20 cellular contexts compared by ENCODE assay signal in the genomic region with DNA sequence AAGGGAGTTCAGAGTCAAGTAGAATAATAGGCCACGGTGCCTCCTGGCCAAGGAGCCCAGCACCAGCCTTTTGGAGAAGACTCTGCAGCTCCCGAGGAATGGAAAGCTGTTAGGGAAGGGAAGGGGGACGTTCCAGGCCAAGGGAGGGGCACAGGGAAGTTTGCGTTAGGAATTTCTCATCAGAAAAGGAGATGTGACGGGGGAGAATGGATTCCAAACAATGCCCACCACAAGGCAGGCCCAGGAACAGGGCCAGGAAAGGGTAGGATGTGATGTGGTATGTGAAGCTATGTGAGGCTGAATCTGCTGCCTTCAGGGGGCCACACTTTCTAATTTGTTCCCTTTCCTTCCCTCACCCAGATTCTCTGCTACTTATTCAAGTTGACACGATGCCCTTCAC. TPM values are rescaled to one million over a fixed set of nuclear protein-coding genes. Genes with fewer than 3 reads are reported as not detected.
DNase-seq lines count a peak whose midpoint lies in the region; ATAC-seq and TF ChIP-seq lines count a peak whose summit lies in the region.
"Had no signal": no experiment of that assay in that cellular context is flagged by ENCODE, and none has a peak within 500 bp of the region (broad histone marks: within the 10 kb centered on the region; RNA-seq: fewer than 3 reads in every experiment).

No MANE protein-coding gene starts in this region.

- H3K9me3 Mint-ChIP-seq in CD4-positive, CD25-positive, alpha-beta regulatory T cell = no peaks in the 10 kb centered on the region
- H3K9me3 Mint-ChIP-seq in WTC11 = no peaks in the 10 kb centered on the region
- H3K9me3 Mint-ChIP-seq in memory B cell = no peaks in the 10 kb centered on the region
- H3K9me3 Mint-ChIP-seq in stimulated activated effector memory CD8-positive, alpha-beta T cell treated with anti-CD3 and anti-CD28 coated beads, Interleukin-12 subunit alpha, Interleukin-12 subunit beta, amount 100 ng/mL, for 72 hours = no peaks in the 10 kb centered on the region
- no peaks in the 10 kb centered on the region for H3K9me3 Mint-ChIP-seq in activated naive CD4-positive, alpha-beta T cell treated with anti-CD3 and anti-CD28 coated beads for 36 hours
- H3K9me3 Mint-ChIP-seq in activated CD4-positive, alpha-beta memory T cell treated with anti-CD3 and anti-CD28 coated beads for 36 hours = no peaks in the 10 kb centered on the region
- H3K9me3 Mint-ChIP-seq: CD8-positive, alpha-beta T cell; GM23338; HFFc6 had no signal

- H3K9me3 ChIP-seq in CD4-positive, CD25-positive, alpha-beta regulatory T cell (ENCODE audit: control insufficient read depth in 2 of 2, low read length in 2 of 2) = no peaks in the 10 kb centered on the region

- H3K27ac Mint-ChIP-seq in CD4-positive, CD25-positive, alpha-beta regulatory T cell = peak overlapping the region in 2 of 3 donors; percentile 79 to 83
- H3K27ac Mint-ChIP-seq in WTC11 (0 out of 2 replicates have a peak overlapping the region, but pooled peaks have one; percentile 30), memory B cell (peak overlapping the region; percentile 32)
- peak overlapping the region; percentile 40 for H3K27ac Mint-ChIP-seq in stimulated activated effector memory CD8-positive, alpha-beta T cell treated with anti-CD3 and anti-CD28 coated beads, Interleukin-12 subunit alpha, Interleukin-12 subunit beta, amount 100 ng/mL, for 72 hours
- no peak overlapping the region for H3K27ac Mint-ChIP-seq in activated naive CD4-positive, alpha-beta T cell treated with anti-CD3 and anti-CD28 coated beads for 36 hours
- H3K27ac Mint-ChIP-seq in activated CD4-positive, alpha-beta memory T cell treated with anti-CD3 and anti-CD28 coated beads for 36 hours = no peak overlapping the region
- H3K27ac Mint-ChIP-seq: B cell; CD8-positive, alpha-beta T cell; GM23338; HFFc6 had no signal

- POLR2A ChIA-PET in WTC11 (lab: Charles Lee) = no interaction called here
- POLR2A ChIA-PET in activated CD4-positive, alpha-beta memory T cell treated with anti-CD3 and anti-CD28 coated beads for 36 hours (lab: Charles Lee) = interaction anchor here (0.7 kb wide), 1 partner anchor 561 kb away, joined by 3 read pairs; no protein-coding TSS in a partner anchor

- no peak for TF ChIP-seq CTCF in WTC11 (IDR thresholded peaks at IDR 0.05)

- H3K4me3 ChIP-seq in CD4-positive, CD25-positive, alpha-beta regulatory T cell (ENCODE audit: low read depth, low read length) = no peak overlapping the region
- H3K4me3 ChIP-seq: GM23338 had no signal

- H3K27me3 ChIP-seq in CD4-positive, CD25-positive, alpha-beta regulatory T cell (ENCODE audit: control insufficient read depth, insufficient read depth, low read length) = no peaks in the 10 kb centered on the region

- peaks cover 0 to 5% (median 3%) of the 10 kb centered on the region in 4 donors for H3K4me1 Mint-ChIP-seq in CD4-positive, CD25-positive, alpha-beta regulatory T cell
- H3K4me1 Mint-ChIP-seq in WTC11 (no peaks in the 10 kb centered on the region), memory B cell (peaks cover 3% of the 10 kb centered on the region)
- H3K4me1 Mint-ChIP-seq in stimulated activated effector memory CD8-positive, alpha-beta T cell treated with anti-CD3 and anti-CD28 coated beads, Interleukin-12 subunit alpha, Interleukin-12 subunit beta, amount 100 ng/mL, for 72 hours = peaks cover 23% of the 10 kb centered on the region
- peaks cover 2% of the 10 kb centered on the region for H3K4me1 Mint-ChIP-seq in activated naive CD4-positive, alpha-beta T cell treated with anti-CD3 and anti-CD28 coated beads for 36 hours (ENCODE audit: low read depth)
- H3K4me1 Mint-ChIP-seq in activated CD4-positive, alpha-beta memory T cell treated with anti-CD3 and anti-CD28 coated beads for 36 hours (ENCODE audit: low read depth) = peaks cover 2% of the 10 kb centered on the region
- H3K4me1 Mint-ChIP-seq: GM23338 had no signal

- CTCF ChIA-PET in WTC11 (lab: Charles Lee) = interaction anchor here (1.5 to 1.8 kb wide), 2 partner anchors 13 to 17 kb away, joined by 5 to 7 read pairs; no protein-coding TSS in a partner anchor
- CTCF ChIA-PET in activated naive CD4-positive, alpha-beta T cell treated with anti-CD3 and anti-CD28 coated beads for 36 hours (lab: Charles Lee) = no interaction called here
- CTCF ChIA-PET in activated CD4-positive, alpha-beta memory T cell treated with anti-CD3 and anti-CD28 coated beads for 36 hours (lab: Charles Lee) = no interaction called here

- intact Hi-C loops in activated naive CD4-positive, alpha-beta T cell treated with anti-CD3 and anti-CD28 coated beads for 36 hours (cut with micrococcal nuclease) = no loop called here
- intact Hi-C loops in activated CD4-positive, alpha-beta memory T cell treated with anti-CD3 and anti-CD28 coated beads for 36 hours (cut with micrococcal nuclease) = no loop called here

- DNase-seq in CD4-positive, CD25-positive, alpha-beta regulatory T cell = no peak
- DNase-seq in WTC11 (ENCODE audit: low spot score) = no peak
- DNase-seq in memory B cell (ENCODE audit: low spot score in 2 of 2) = no peak
- no peak for DNase-seq in stimulated activated effector memory CD8-positive, alpha-beta T cell treated with anti-CD3 and anti-CD28 coated beads, Interleukin-12 subunit alpha, Interleukin-12 subunit beta, amount 100 ng/mL, for 72 hours (ENCODE audit: low spot score in 2 of 2)
- DNase-seq in H4 (ENCODE audit: low spot score) = no peak
- DNase-seq in activated naive CD4-positive, alpha-beta T cell treated with anti-CD3 and anti-CD28 coated beads for 36 hours = no peak
- DNase-seq in activated CD4-positive, alpha-beta memory T cell treated with anti-CD3 and anti-CD28 coated beads for 36 hours = no peak
- DNase-seq: CD8-positive, alpha-beta T cell; DND-41; GF-D8; HFFc6; KBM-7; NCI-H1048; NCI-H146; NCI-H2081 treated with DMSO at 0.1 percent for 48 hours; NCI-H2227 treated with DMSO at 0.1 percent for 48 hours; NCI-H526 had no signal

- H3K4me1 ChIP-seq in CD4-positive, CD25-positive, alpha-beta regulatory T cell (ENCODE audit: control insufficient read depth, insufficient read depth, low read length, poor library complexity, severe bottlenecking) = no peaks in the 10 kb centered on the region

- H3K27ac ChIP-seq in CD4-positive, CD25-positive, alpha-beta regulatory T cell (ENCODE audit: insufficient read depth, low read length, poor library complexity, severe bottlenecking) = no peak overlapping the region
- H3K27ac ChIP-seq: HL-60 had no signal

- peaks cover 18% of the 10 kb centered on the region for H3K36me3 Mint-ChIP-seq in CD4-positive, CD25-positive, alpha-beta regulatory T cell
- H3K36me3 Mint-ChIP-seq in WTC11 (peaks cover 25% of the 10 kb centered on the region), memory B cell (peaks cover 25% of the 10 kb centered on the region)
- H3K36me3 Mint-ChIP-seq in stimulated activated effector memory CD8-positive, alpha-beta T cell treated with anti-CD3 and anti-CD28 coated beads, Interleukin-12 subunit alpha, Interleukin-12 subunit beta, amount 100 ng/mL, for 72 hours = peaks cover 79% of the 10 kb centered on the region
- peaks cover 17% of the 10 kb centered on the region for H3K36me3 Mint-ChIP-seq in activated naive CD4-positive, alpha-beta T cell treated with anti-CD3 and anti-CD28 coated beads for 36 hours (ENCODE audit: low read depth)
- peaks cover 32% of the 10 kb centered on the region for H3K36me3 Mint-ChIP-seq in activated CD4-positive, alpha-beta memory T cell treated with anti-CD3 and anti-CD28 coated beads for 36 hours

- peaks cover 71% of the 10 kb centered on the region for H3K36me3 ChIP-seq in CD4-positive, CD25-positive, alpha-beta regulatory T cell (ENCODE audit: control insufficient read depth, insufficient read depth, low read length)

- no peak for ATAC-seq in CD4-positive, CD25-positive, alpha-beta regulatory T cell (ENCODE audit: low read depth in 2 of 2)
- no peak for ATAC-seq in WTC11
- no peak for ATAC-seq in memory B cell (ENCODE audit: low read depth)
- no peak for ATAC-seq in stimulated activated effector memory CD8-positive, alpha-beta T cell treated with anti-CD3 and anti-CD28 coated beads, Interleukin-12 subunit alpha, Interleukin-12 subunit beta, amount 100 ng/mL, for 72 hours
- ATAC-seq: CD8-positive, alpha-beta T cell; GM23338 had no signal

- H3K4me3 Mint-ChIP-seq in CD4-positive, CD25-positive, alpha-beta regulatory T cell = no peak overlapping the region
- no peak overlapping the region for H3K4me3 Mint-ChIP-seq in WTC11
- H3K4me3 Mint-ChIP-seq in memory B cell = no peak overlapping the region
- no peak overlapping the region for H3K4me3 Mint-ChIP-seq in stimulated activated effector memory CD8-positive, alpha-beta T cell treated with anti-CD3 and anti-CD28 coated beads, Interleukin-12 subunit alpha, Interleukin-12 subunit beta, amount 100 ng/mL, for 72 hours
- no peak overlapping the region for H3K4me3 Mint-ChIP-seq in activated naive CD4-positive, alpha-beta T cell treated with anti-CD3 and anti-CD28 coated beads for 36 hours
- H3K4me3 Mint-ChIP-seq in activated CD4-positive, alpha-beta memory T cell treated with anti-CD3 and anti-CD28 coated beads for 36 hours = no peak overlapping the region
- H3K4me3 Mint-ChIP-seq: B cell; CD8-positive, alpha-beta T cell; GM23338; HFFc6 had no signal

- no peaks in the 10 kb centered on the region for H3K27me3 Mint-ChIP-seq in CD4-positive, CD25-positive, alpha-beta regulatory T cell
- H3K27me3 Mint-ChIP-seq in WTC11 (ENCODE audit: low read depth) = no peaks in the 10 kb centered on the region
- H3K27me3 Mint-ChIP-seq in memory B cell = no peaks in the 10 kb centered on the region
- no peaks in the 10 kb centered on the region for H3K27me3 Mint-ChIP-seq in activated naive CD4-positive, alpha-beta T cell treated with anti-CD3 and anti-CD28 coated beads for 36 hours (ENCODE audit: low read depth)
- no peaks in the 10 kb centered on the region for H3K27me3 Mint-ChIP-seq in activated CD4-positive, alpha-beta memory T cell treated with anti-CD3 and anti-CD28 coated beads for 36 hours
- H3K27me3 Mint-ChIP-seq: B cell had no signal

TF ChIP-seq in WTC11, 78 proteins besides CTCF, POLR2A, EP300 and RAD21 (continues in another document):
- TF ChIP-seq MYBL2 (CRISPR knock-in tag; IDR thresholded peaks at IDR 0.05) (no peak), NR2C2 (CRISPR knock-in tag; IDR thresholded peaks at IDR 0.05) (no peak), JAZF1 (CRISPR knock-in tag; IDR thresholded peaks at IDR 0.05) (no peak)
- TF ChIP-seq, protein P1, sequence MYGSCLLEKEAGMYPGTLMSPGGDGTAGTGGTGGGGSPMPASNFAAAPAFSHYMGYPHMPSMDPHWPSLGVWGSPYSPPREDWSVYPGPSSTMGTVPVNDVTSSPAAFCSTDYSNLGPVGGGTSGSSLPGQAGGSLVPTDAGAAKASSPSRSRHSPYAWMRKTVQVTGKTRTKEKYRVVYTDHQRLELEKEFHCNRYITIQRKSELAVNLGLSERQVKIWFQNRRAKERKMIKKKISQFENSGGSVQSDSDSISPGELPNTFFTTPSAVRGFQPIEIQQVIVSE (CRISPR knock-in tag; IDR thresholded peaks at IDR 0.05; ENCODE audit: borderline replicate concordance) = no peak

RNA-seq across cellular contexts. Expression of a gene that starts 46.0 kb away (rescaled TPM):
- total RNA-seq in CD4-positive, CD25-positive, alpha-beta regulatory T cell = 120 TPM
- 10 to 100 TPM; 45.2 to 62.7 (median 56.9) TPM for polyA plus RNA-seq in CD4-positive, CD25-positive, alpha-beta regulatory T cell
- total RNA-seq in WTC11 (2021) = 35.4 to 38.7 TPM (median 36.9 TPM) in 3 replicates
- 31.2 and 33.8 TPM in 2 replicates for total RNA-seq in H4 (2014; rRNA removed; shearing (Covaris generic))
- total RNA-seq in activated naive CD4-positive, alpha-beta T cell treated with anti-CD3 and anti-CD28 coated beads for 36 hours = 10 to 100 TPM; 39.5 to 49.2 TPM
- 10 to 100 TPM; 54.3 to 58.1 TPM for total RNA-seq in activated CD4-positive, alpha-beta memory T cell treated with anti-CD3 and anti-CD28 coated beads for 36 hours

Comparison
In these comparisons a context has a peak if more than half of its experiments do, and no peak if none do; other contexts are left out.
1. H3K27ac Mint-ChIP-seq: peak in CD4-positive, CD25-positive, alpha-beta regulatory T cell (2 of 3), WTC11 (single experiment), memory B cell (single experiment) and stimulated activated effector memory CD8-positive, alpha-beta T cell treated with anti-CD3 and anti-CD28 coated beads, Interleukin-12 subunit alpha, Interleukin-12 subunit beta, amount 100 ng/mL, for 72 hours (single experiment); none in activated naive CD4-positive, alpha-beta T cell treated with anti-CD3 and anti-CD28 coated beads for 36 hours (single experiment) and activated CD4-positive, alpha-beta memory T cell treated with anti-CD3 and anti-CD28 coated beads for 36 hours (single experiment).